ENCODE assay signal across 18 cellular contexts in genomic region chr4:19776929-19777328, GRCh38.
DNase-seq lines count a peak whose midpoint lies in the region; ATAC-seq and FAIRE-seq lines count a peak whose summit lies in the region.
"Had no signal": no experiment of that assay in that cellular context is flagged by ENCODE, and none has a peak within 500 bp of the region (broad histone marks: within the 10 kb centered on the region; RNA-seq: fewer than 3 reads in every experiment).

No MANE protein-coding gene starts in this region.

- no peak for FAIRE-seq in HTR-8/SVneo (lab: Jason Lieb, UNC)
- FAIRE-seq: GM18507 had no signal

- ATAC-seq in GM21526 (IDR thresholded peaks at IDR 0.05; ENCODE audit: low FRiP score, unreplicated experiment) = no peak
- no peak for ATAC-seq in GM18519 (IDR thresholded peaks at IDR 0.05; ENCODE audit: low FRiP score, unreplicated experiment)

- DNase-seq in AG20443 (ENCODE audit: low spot score) (peak; percentile 16), HTR-8/SVneo (ENCODE audit: insufficient read length, low spot score) (peak; percentile 22), amniotic stem cell (lab: John Stamatoyannopoulos, UW) (peak; percentile 5), glomerular visceral epithelial cell (ENCODE audit: extremely low spot score) (peak; percentile 30), occipital lobe (lab: John Stamatoyannopoulos, UW) (no peak)
- no peak for DNase-seq in activated CD4-positive, CD25-positive, alpha-beta regulatory T cell treated with anti-CD3 and anti-CD28 coated beads, Interleukin-2, amount 50 U/mL, for 72 hours
- DNase-seq: activated CD8-positive, alpha-beta memory T cell treated with anti-CD3 and anti-CD28 coated beads, Interleukin-2, amount 50 U/mL, for 4 hours; activated naive CD4-positive, alpha-beta T cell treated with Interleukin-2 at 50 U/mL for 16 hours; Caco-2; dorsolateral prefrontal cortex; KG1; NCI-H1417; nucleus accumbens; sigmoid colon; SJCRH30 had no signal

Comparison
In these comparisons a context has a peak if more than half of its experiments do, and no peak if none do; other contexts are left out.
1. DNase-seq: peak in AG20443 (single experiment), HTR-8/SVneo (single experiment), amniotic stem cell (single experiment) and glomerular visceral epithelial cell (single experiment); none in activated CD4-positive, CD25-positive, alpha-beta regulatory T cell treated with anti-CD3 and anti-CD28 coated beads, Interleukin-2, amount 50 U/mL, for 72 hours (single experiment) and occipital lobe (single experiment).